Comparison of ENCODE assay signal across 8 cellular contexts in the genomic region with DNA sequence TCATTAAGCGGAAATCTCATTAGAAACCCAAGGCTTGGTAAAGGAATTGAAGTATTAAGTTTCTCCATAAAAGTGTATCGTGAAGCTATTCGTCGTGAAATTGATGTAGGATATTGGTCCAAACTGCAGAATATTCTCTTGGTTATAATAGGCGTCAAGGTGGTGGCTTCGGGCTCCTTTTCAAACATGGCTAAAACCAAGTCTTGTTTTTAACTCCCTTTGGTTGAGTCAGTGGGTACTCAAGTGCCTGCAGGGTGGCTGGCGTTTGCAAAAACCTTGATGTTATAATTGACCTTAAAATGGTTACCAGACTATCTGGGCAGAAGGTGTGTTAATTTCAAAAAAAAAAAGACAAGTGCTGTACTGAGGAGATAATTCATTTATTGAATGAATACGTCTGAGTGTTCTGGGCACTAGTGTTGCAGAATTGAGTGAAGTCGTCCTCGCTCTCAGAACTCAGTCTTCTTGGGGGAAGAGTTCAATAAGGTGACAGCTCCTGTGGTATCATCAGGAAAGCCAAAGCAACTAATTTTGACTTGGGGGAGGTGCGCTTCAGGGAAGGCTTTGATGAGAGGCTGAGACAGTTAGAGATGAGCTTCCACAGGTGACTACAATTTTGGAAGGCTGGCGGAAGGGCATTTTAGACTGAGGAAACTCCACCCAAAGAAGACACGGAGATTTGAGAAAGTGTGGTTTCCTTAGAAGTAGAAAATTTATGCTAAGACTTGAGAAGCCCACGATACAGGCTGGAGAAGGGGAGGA. TPM values are rescaled to one million over a fixed set of nuclear protein-coding genes. Genes with fewer than 3 reads are reported as not detected.
DNase-seq lines count a peak whose midpoint lies in the region; ATAC-seq and TF ChIP-seq lines count a peak whose summit lies in the region.

No MANE protein-coding gene starts in this region.

- peak overlapping the region; percentile 90 for H3K27ac ChIP-seq in HL-60 (replicated peaks)
- peak overlapping the region; percentile 85 for H3K27ac ChIP-seq in skeletal muscle tissue (ENCODE audit: low read depth, low read length)

- peaks cover 50% of the 10 kb centered on the region for H3K4me1 Mint-ChIP-seq in activated B cell treated with CpG ODN at 0.5 μM for 24 hours

- ATAC-seq in activated B cell treated with CpG ODN at 0.5 μM for 24 hours (ENCODE audit: low read depth) (no peak), GM21515 (IDR thresholded peaks at IDR 0.05; ENCODE audit: unreplicated experiment) (no peak)

- H3K27me3 ChIP-seq in HL-60 (ENCODE audit: insufficient read depth, poor library complexity, severe bottlenecking) (no peaks in the 10 kb centered on the region), skeletal muscle tissue (ENCODE audit: control insufficient read depth in 3 of 3, insufficient read depth in 3 of 3, low read length in 3 of 3) (no peaks in the 10 kb centered on the region)

- peak overlapping the region; percentile 94 for H3K4me3 Mint-ChIP-seq in activated B cell treated with CpG ODN at 0.5 μM for 24 hours

- DNase-seq in HL-60 (ENCODE audit: low read depth in 1 of 2, low spot score in 1 of 2) (no peak), activated B cell treated with CpG ODN at 0.5 μM for 24 hours (no peak), fibroblast of villous mesenchyme (ENCODE audit: low read depth) (no peak), NOMO-1 treated with DMSO at 0.1 percent for 48 hours (lab: John Stamatoyannopoulos, UW; ENCODE audit: unreplicated experiment) (no peak), ecto neural progenitor cell (ENCODE audit: low spot score) (no peak)
- DNase-seq in activated CD4-positive, CD25-positive, alpha-beta regulatory T cell (lab: John Stamatoyannopoulos, UW) = no peak

- H3K9me3 ChIP-seq in skeletal muscle tissue (ENCODE audit: control insufficient read depth in 3 of 3, low read length in 3 of 3) = no peaks in the 10 kb centered on the region

- H3K27ac Mint-ChIP-seq in activated B cell treated with CpG ODN at 0.5 μM for 24 hours = peak overlapping the region; percentile 93

- peaks cover 14 to 19% (median 18%) of the 10 kb centered on the region in 3 donors for H3K4me1 ChIP-seq in skeletal muscle tissue (ENCODE audit: control insufficient read depth in 3 of 3, insufficient read depth in 3 of 3, low read length in 3 of 3)

- peaks cover 10% of the 10 kb centered on the region for H3K36me3 Mint-ChIP-seq in activated B cell treated with CpG ODN at 0.5 μM for 24 hours (ENCODE audit: low read depth)

- H3K9ac ChIP-seq in skeletal muscle tissue (ENCODE audit: low read depth in 1 of 3, low read length in 3 of 3) = peak overlapping the region; percentile 85 to 91 (median 86)

- intact Hi-C loops in activated B cell treated with CpG ODN at 0.5 μM for 24 hours (cut with micrococcal nuclease) = no loop called here

- POLR2A ChIA-PET in activated B cell treated with CpG ODN at 0.5 μM for 24 hours (lab: Charles Lee) = interaction anchor here (0.5 to 1.5 kb wide), 4 partner anchors 54 to 492 kb away, joined by 3 to 7 read pairs (median 4); a partner anchor contains a TSS

- H3K9me3 Mint-ChIP-seq in activated B cell treated with CpG ODN at 0.5 μM for 24 hours = no peaks in the 10 kb centered on the region

- CTCF ChIA-PET in activated B cell treated with CpG ODN at 0.5 μM for 24 hours (lab: Charles Lee) = no interaction called here

- H3K4me3 ChIP-seq in HL-60 (replicated peaks; ENCODE audit: insufficient read depth, low read length) (peak overlapping the region; percentile 66), fibroblast of villous mesenchyme (ENCODE audit: low read depth, low read length) (peak overlapping the region; percentile 95), skeletal muscle tissue (ENCODE audit: low read length in 3 of 3) (peak overlapping the region; percentile 87 to 95 (median 88))

- no peaks in the 10 kb centered on the region for H3K36me3 ChIP-seq in skeletal muscle tissue (ENCODE audit: control insufficient read depth in 3 of 3, insufficient read depth in 3 of 3, low read length in 3 of 3)

- H3K27me3 Mint-ChIP-seq in activated B cell treated with CpG ODN at 0.5 μM for 24 hours = no peaks in the 10 kb centered on the region

- TF ChIP-seq CTCF in HL-60 (IDR thresholded peaks at IDR 0.05; ENCODE audit: insufficient read depth, low read length) = no peak
- TF ChIP-seq CTCF in activated B cell treated with CpG ODN at 0.5 μM for 24 hours (IDR thresholded peaks at IDR 0.05) = no peak
- no peak for TF ChIP-seq CTCF in fibroblast of villous mesenchyme (IDR thresholded peaks at IDR 0.05; ENCODE audit: insufficient read depth, low read depth, low read length)

RNA-seq across cellular contexts. Expression of a gene that starts 1.6 kb away (rescaled TPM):
- 16.9 and 23.2 TPM in 2 replicates for total RNA-seq in activated B cell treated with CpG ODN at 0.5 μM for 24 hours
- total RNA-seq in fibroblast of villous mesenchyme = 51.2 and 70.4 TPM in 2 replicates
- total RNA-seq in skeletal muscle tissue = 53.2 TPM

RNA-seq across cellular contexts. Expression of a gene that starts 58.9 kb away (rescaled TPM):
- 19.6 and 24.4 TPM in 2 replicates for total RNA-seq in activated B cell treated with CpG ODN at 0.5 μM for 24 hours
- total RNA-seq in fibroblast of villous mesenchyme = 26.1 and 45.8 TPM in 2 replicates
- 9.9 TPM for total RNA-seq in skeletal muscle tissue
